In genomic region chr3:45995370-45996192, GRCh38 we compare ENCODE assay signal across 1 cellular context.
TF ChIP-seq lines count a peak whose summit lies in the region.

Gene FYCO1 (minus strand): TSS chr3:45995824. CDS start chr3:45984910, 10,914 bp downstream.

TF ChIP-seq in K562, 482 proteins besides CTCF, POLR2A, EP300 and RAD21 (continued from another document and continues in another):
- TF ChIP-seq LCOR (CRISPR knock-in tag; IDR thresholded peaks at IDR 0.05) (no peak; the same call in 1 of the 2 replicates), NUFIP1 (IDR thresholded peaks at IDR 0.05; ENCODE audit: partially characterized antibody) (peak; percentile 34), MTA1 (IDR thresholded peaks at IDR 0.05; ENCODE audit: borderline replicate concordance) (peak; percentile 56; the same call in 1 of the 2 replicates), SMC3 (conservative IDR thresholded peaks at IDR 0.05; ENCODE audit: insufficient read depth, low read depth, low read length) (no peak), ZBTB33 (CRISPR knock-in tag; IDR thresholded peaks at IDR 0.05) (0 out of 2 replicates have a peak, but pooled peaks have one; percentile 41), PHF8 (IDR thresholded peaks at IDR 0.05; ENCODE audit: borderline replicate concordance, low read length) (peak; percentile 82), TGIF2 (CRISPR knock-in tag; IDR thresholded peaks at IDR 0.05) (no peak), ZNF146 (CRISPR knock-in tag; IDR thresholded peaks at IDR 0.05; ENCODE audit: unreplicated experiment) (peak; percentile 14), ZNF589 (CRISPR knock-in tag; IDR thresholded peaks at IDR 0.05; ENCODE audit: low read depth) (peak; percentile 84), NR2C2 (CRISPR knock-in tag; IDR thresholded peaks at IDR 0.05) (no peak; the same call in 1 of the 2 replicates), NR2C2 (tag; IDR thresholded peaks at IDR 0.05) (peak; percentile 88), PKNOX1 (IDR thresholded peaks at IDR 0.05) (peak; percentile 55), ETV1 (tag; conservative IDR thresholded peaks at IDR 0.05; ENCODE audit: low read depth) (peak; percentile 18; the same call in 1 of the 2 replicates), CSDE1 (IDR thresholded peaks at IDR 0.05) (no peak), ZNF175 (CRISPR knock-in tag; IDR thresholded peaks at IDR 0.05; ENCODE audit: low read depth) (peak; percentile 74; the same call in 1 of the 2 replicates), UBTF (IDR thresholded peaks at IDR 0.05; ENCODE audit: borderline replicate concordance in 1 of 2, low read depth in 2 of 2, low read length in 2 of 2) (peak; percentile 16 to 63; a peak in 1 of 4 replicates), NR3C1 (CRISPR knock-in tag; IDR thresholded peaks at IDR 0.05) (no peak), FOXP4 (CRISPR knock-in tag; IDR thresholded peaks at IDR 0.05; ENCODE audit: borderline replicate concordance) (peak; percentile 64; the same call in 1 of the 2 replicates), AFF1 (IDR thresholded peaks at IDR 0.05; ENCODE audit: low read depth in 1 of 2, partially characterized antibody in 2 of 2) (peak in 1 of 2 experiments; percentile 97), RBM17 (IDR thresholded peaks at IDR 0.05; ENCODE audit: borderline replicate concordance, low read depth, low read length) (no peak), ELK1 (CRISPR knock-in tag; IDR thresholded peaks at IDR 0.05) (no peak), ELF1 (tag; IDR thresholded peaks at IDR 0.05) (peak; percentile 63; the same call in 1 of the 2 replicates), HSF4 (CRISPR knock-in tag; IDR thresholded peaks at IDR 0.05; ENCODE audit: borderline replicate concordance) (no peak), ZNF197 (CRISPR knock-in tag; IDR thresholded peaks at IDR 0.05; ENCODE audit: low read depth) (peak; percentile 90), ARID4B (CRISPR knock-in tag; IDR thresholded peaks at IDR 0.05) (peak; percentile 89), BRCA1 (IDR thresholded peaks at IDR 0.05) (no peak), BRCA1 (CRISPR knock-in tag; IDR thresholded peaks at IDR 0.05) (no peak), ZNF121 (CRISPR knock-in tag; conservative IDR thresholded peaks at IDR 0.05) (no peak; the same call in 1 of the 2 replicates), ZNF282 (CRISPR knock-in tag; IDR thresholded peaks at IDR 0.05) (no peak), AFF4 (CRISPR knock-in tag; IDR thresholded peaks at IDR 0.05) (peak; percentile 74; the same call in 1 of the 2 replicates)
